In the genomic region with DNA sequence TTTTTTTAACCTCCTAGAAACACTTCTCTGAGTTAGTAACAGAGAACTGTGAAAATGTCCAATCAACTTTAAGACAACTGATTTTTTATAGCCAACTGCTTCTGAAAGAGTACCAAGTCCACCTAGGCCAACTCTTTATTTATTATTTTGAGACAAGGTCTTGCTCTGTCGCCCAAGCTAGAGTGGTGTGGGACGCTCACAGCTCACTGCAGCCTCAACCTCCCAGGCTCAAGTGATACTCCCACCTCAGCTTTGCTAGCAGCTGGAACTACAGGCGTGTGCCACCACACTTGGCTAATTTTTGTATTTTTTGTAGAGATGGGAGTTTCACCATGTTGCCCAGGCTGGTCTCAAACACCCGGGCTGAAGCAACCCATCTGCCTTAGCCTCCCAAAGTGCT, we compare ENCODE assay signal across 23 cellular contexts.
"Had no signal": no experiment of that assay in that cellular context is flagged by ENCODE, and none has a peak within 500 bp of the region (broad histone marks: within the 10 kb centered on the region; RNA-seq: fewer than 3 reads in every experiment).

No MANE protein-coding gene starts in this region.

- H3K27me3 ChIP-seq: ascending aorta, body of pancreas had no signal

- H3K4me1 ChIP-seq: ascending aorta, body of pancreas had no signal

- FAIRE-seq: bronchial epithelial cell had no signal

- H3K4me2 ChIP-seq: PC-9 had no signal

- H3K9me3 ChIP-seq: ascending aorta, body of pancreas had no signal

- H3K36me3 ChIP-seq: ascending aorta had no signal

- H3K4me3 ChIP-seq: ascending aorta, body of pancreas, PC-9 had no signal

- DNase-seq: activated CD4-positive, alpha-beta memory T cell treated with anti-CD3 and anti-CD28 coated beads for 36 hours; activated CD4-positive, alpha-beta T cell treated with anti-CD3 and anti-CD28 coated beads, Interleukin-2, amount 10 ng/mL, durations not matched to agents 7 days and 5 days; activated CD4-positive, CD25-positive, alpha-beta regulatory T cell; activated CD8-positive, alpha-beta memory T cell treated with anti-CD3 and anti-CD28 coated beads for 24 hours; activated effector memory CD4-positive, alpha-beta T cell treated with anti-CD3 and anti-CD28 coated beads, Interleukin-2, amount 50 U/mL, for 16 hours; activated naive CD4-positive, alpha-beta T cell treated with Interleukin-2 at 50 U/mL for 16 hours; activated naive CD8-positive, alpha-beta T cell treated with anti-CD3 and anti-CD28 coated beads, Interleukin-2, amount 50 U/mL, for 24 hours; activated T-cell treated with anti-CD3 and anti-CD28 coated beads, Interleukin-2, amount 50 U/mL, for 4 hours; amniotic stem cell; body of pancreas; central memory CD4-positive, alpha-beta T cell; NCI-H1092; NCI-H1417 treated with DMSO at 0.1 percent for 48 hours; NCI-H1694; NCI-H2029 treated with DMSO at 0.1 percent for 48 hours; NCI-H510A treated with DMSO at 0.1 percent for 48 hours; PC-9; SIG-M5; T-helper 1 cell had no signal

- H3K27ac ChIP-seq: ascending aorta, body of pancreas, PC-9, VCaP had no signal

- H2AFZ ChIP-seq: PC-9 had no signal

- ATAC-seq: activated naive CD4-positive, alpha-beta T cell treated with anti-CD3 and anti-CD28 coated beads, Interleukin-2, amount 50 U/mL, for 72 hours; activated naive CD8-positive, alpha-beta T cell treated with anti-CD3 and anti-CD28 coated beads, Interleukin-2, amount 50 U/mL, for 24 hours; activated T-cell treated with anti-CD3 and anti-CD28 coated beads, Interleukin-2, amount 50 U/mL, for 4 hours; body of pancreas had no signal
